22 cellular contexts compared by ENCODE assay signal in genomic region chr16:11301645-11302513, GRCh38. TPM values are rescaled to one million over a fixed set of nuclear protein-coding genes. Genes with fewer than 3 reads are reported as not detected.
DNase-seq lines count a peak whose midpoint lies in the region; ATAC-seq, FAIRE-seq and TF ChIP-seq lines count a peak whose summit lies in the region.
"Had no signal": no experiment of that assay in that cellular context is flagged by ENCODE, and none has a peak within 500 bp of the region (broad histone marks: within the 10 kb centered on the region; RNA-seq: fewer than 3 reads in every experiment).

No MANE protein-coding gene starts in this region.

- in situ Hi-C loops in HepG2 (cut with HindIII; ENCODE audit: extremely low pct_ligation_motif_present, low pct_unique_long_range_greater_than_20kb): no loop called here

- POLR2A ChIA-PET in HepG2 (lab: Yijun Ruan, JAX): interaction anchor here (1.9 to 2.7 kb wide), 2 partner anchors 22 to 46 kb away, joined by 5 to 6 read pairs; partner anchors contain the start of gene SOCS1

- no peak for ATAC-seq in HepG2
- no peak for ATAC-seq in right lobe of liver
- ATAC-seq in HG03460 (IDR thresholded peaks at IDR 0.05; ENCODE audit: unreplicated experiment): no peak
- ATAC-seq: activated CD8-positive, alpha-beta T cell treated with anti-CD3 and anti-CD28 coated beads, Interleukin-2, amount 10 ng/mL, durations not matched to agents 7 days and 5 days; activated T-cell treated with anti-CD3 and anti-CD28 coated beads, Interleukin-2, amount 50 U/mL, for 72 hours; left lobe of liver; mucosa of descending colon had no signal

- H3K9ac ChIP-seq in HepG2 (ENCODE audit: insufficient read depth, low read depth, low read length): no peak overlapping the region

- H4K20me1 ChIP-seq in HepG2 (ENCODE audit: insufficient read depth, low read length) (no peaks in the 10 kb centered on the region), hepatocyte (ENCODE audit: insufficient read depth, poor library complexity, severe bottlenecking) (no peaks in the 10 kb centered on the region)

- no TSS peak for BruUV-seq in HepG2 (replicated peaks; lab: Mats Ljungman, UMichigan)

- TF ChIP-seq CTCF in HepG2 (CRISPR knock-in tag; IDR thresholded peaks at IDR 0.05): no peak
- TF ChIP-seq CTCF in right lobe of liver (IDR thresholded peaks at IDR 0.05): no peak
- TF ChIP-seq CTCF in hepatocyte (IDR thresholded peaks at IDR 0.05; ENCODE audit: poor library complexity): no peak

- TF ChIP-seq RAD21 in HepG2 (CRISPR knock-in tag; IDR thresholded peaks at IDR 0.05): no peak

- H3K9me2 ChIP-seq in hepatocyte (replicated peaks; ENCODE audit: insufficient read depth): no peaks in the 10 kb centered on the region

- no peak for DNase-seq in HepG2 (ENCODE audit: low spot score)
- no peak for DNase-seq in right lobe of liver
- DNase-seq in hepatocyte (ENCODE audit: low spot score): no peak
- DNase-seq in cerebellar cortex (ENCODE audit: low spot score): no peak
- DNase-seq in OCI-M2 (lab: John Stamatoyannopoulos, UW; ENCODE audit: unreplicated experiment): no peak
- DNase-seq: activated CD8-positive, alpha-beta T cell treated with anti-CD3 and anti-CD28 coated beads, Interleukin-2, amount 10 ng/mL, durations not matched to agents 7 days and 5 days; activated T-cell treated with anti-CD3 and anti-CD28 coated beads, Interleukin-2, amount 50 U/mL, for 72 hours; GF-D8; mucosa of descending colon; MV-4-11; NCI-H1930; NCI-H526; retina; SIG-M5 had no signal

- peaks cover 81% of the 10 kb centered on the region for H3K4me1 ChIP-seq in HepG2 (ENCODE audit: insufficient read depth, low read length)
- H3K4me1 ChIP-seq in right lobe of liver: peaks cover 0 to 15% (median 4%) of the 10 kb centered on the region in 4 donors
- H3K4me1 ChIP-seq in hepatocyte (ENCODE audit: insufficient read depth): peaks cover 30% of the 10 kb centered on the region

- H3K9me3 ChIP-seq in HepG2 (ENCODE audit: low read length): no peaks in the 10 kb centered on the region
- H3K9me3 ChIP-seq in right lobe of liver: no peaks in the 10 kb centered on the region
- no peaks in the 10 kb centered on the region for H3K9me3 ChIP-seq in hepatocyte (ENCODE audit: low read depth)
- H3K9me3 ChIP-seq: mucosa of descending colon, tibial nerve had no signal

- FAIRE-seq in HepG2 (lab: Jason Lieb, UNC): no peak
- FAIRE-seq: GM12891 had no signal

- H3K4me3 ChIP-seq in HepG2 (replicated peaks in 1 of 3; ENCODE audit: insufficient read depth in 1 of 3, low read depth in 2 of 3, low read length in 3 of 3) (no peak overlapping the region), right lobe of liver (no peak overlapping the region), hepatocyte (no peak overlapping the region)
- H3K4me3 ChIP-seq: mucosa of descending colon, tibial nerve had no signal

- no peaks in the 10 kb centered on the region for H3K79me2 ChIP-seq in HepG2 (ENCODE audit: insufficient read depth, low read length)
- H3K79me2 ChIP-seq in hepatocyte: no peaks in the 10 kb centered on the region

- CTCF ChIA-PET in HepG2 (lab: Yijun Ruan, JAX; ENCODE audit: low intra/inter-chr PET ratio, low total read pairs): no interaction called here

- H3K36me3 ChIP-seq in HepG2 (replicated peaks in 1 of 2; ENCODE audit: control insufficient read depth in 1 of 2, insufficient read depth in 2 of 2, low read length in 2 of 2): no peaks in the 10 kb centered on the region
- H3K36me3 ChIP-seq in right lobe of liver: no peaks in the 10 kb centered on the region
- no peaks in the 10 kb centered on the region for H3K36me3 ChIP-seq in hepatocyte (replicated peaks; ENCODE audit: insufficient read depth, low read depth)
- H3K36me3 ChIP-seq: tibial nerve had no signal

- WGBS in HepG2 (ENCODE audit: low lambda C conversion rate): 26% methylated on average over 4 of the region's 4 CpGs
- WGBS in right lobe of liver (ENCODE audit: insufficient coverage, low coverage, low lambda C conversion rate, missing lambda C conversion rate): 83% methylated on average over 4 of the region's 4 CpGs
- 90% methylated on average over 4 of the region's 4 CpGs for WGBS in hepatocyte (ENCODE audit: low lambda C conversion rate, missing lambda C conversion rate)

- no peak overlapping the region for H2AFZ ChIP-seq in HepG2 (ENCODE audit: low read length)
- no peak overlapping the region for H2AFZ ChIP-seq in hepatocyte

- TF ChIP-seq POLR2A in HepG2 (IDR thresholded peaks at IDR 0.05; ENCODE audit: insufficient read depth in 1 of 2, low read depth in 2 of 2, low read length in 2 of 2) (no peak), right lobe of liver (IDR thresholded peaks at IDR 0.05) (no peak)

- H3K4me2 ChIP-seq in HepG2 (ENCODE audit: low read depth, low read length): no peak overlapping the region
- no peak overlapping the region for H3K4me2 ChIP-seq in hepatocyte

- H3K27me3 ChIP-seq in HepG2 (ENCODE audit: control insufficient read depth in 1 of 2, insufficient read depth in 2 of 2, low read length in 2 of 2): no peaks in the 10 kb centered on the region
- no peaks in the 10 kb centered on the region for H3K27me3 ChIP-seq in right lobe of liver
- no peaks in the 10 kb centered on the region for H3K27me3 ChIP-seq in hepatocyte
- H3K27me3 ChIP-seq: tibial nerve had no signal

- TF ChIP-seq EP300 in HepG2 (IDR thresholded peaks at IDR 0.05; ENCODE audit: low read depth in 2 of 2, low read length in 2 of 2): no peak
- TF ChIP-seq EP300 in HepG2 (CRISPR knock-in tag; IDR thresholded peaks at IDR 0.05; ENCODE audit: borderline replicate concordance): no peak

- no peak overlapping the region for H3K27ac ChIP-seq in HepG2 (ENCODE audit: extremely low read length, insufficient read depth, low read length)
- no peak overlapping the region for H3K27ac ChIP-seq in right lobe of liver
- H3K27ac ChIP-seq in hepatocyte: peak overlapping the region; percentile 1
- H3K27ac ChIP-seq: C4-2B, tibial nerve had no signal

- intact Hi-C loops in HepG2 (cut with micrococcal nuclease; ENCODE audit: unreplicated experiment): no loop called here
- intact Hi-C loops in right lobe of liver (cut with DNase I): no loop called here

RNA-seq across cellular contexts. Expression of gene PRM1, which starts 20.7 kb away (rescaled TPM):
- total RNA-seq in HepG2 (2016; rRNA removed; fragmentation: Illumina TruSeq; extraction: Trizol) (not detected in 2 replicates), right lobe of liver (not detected), hepatocyte (not detected in 2 replicates)
- total RNA-seq in HepG2 (2016; cell fraction: cytosol; rRNA removed; fragmentation: Illumina TruSeq; extraction: Trizol; ENCODE audit: low read depth): not detected in 2 replicates
- total RNA-seq in HepG2 (2016; cell fraction: insoluble cytoplasmic fraction; rRNA removed; fragmentation: Illumina TruSeq; extraction: Trizol): not detected in 2 replicates
- total RNA-seq in HepG2 (2016; cell fraction: membrane; rRNA removed; fragmentation: Illumina TruSeq; extraction: Trizol): not detected in 2 replicates
- total RNA-seq in HepG2 (2016; cell fraction: nucleus; rRNA removed; fragmentation: Illumina TruSeq; extraction: Trizol): not detected in 2 replicates
- polyA plus RNA-seq in HepG2 (2011; rRNA removed) (not detected in 2 replicates), hepatocyte (not detected in 2 replicates)
- 0.44 TPM in 1 of 2 replicates, not detected in the other for polyA plus RNA-seq in HepG2 (2011; cell fraction: cytosol; rRNA removed)
- polyA plus RNA-seq in HepG2 (2011; cell fraction: nucleus; rRNA removed): not detected in 2 replicates
- not detected in 2 replicates for polyA plus RNA-seq in HepG2 (2012)
- not detected in 2 replicates for polyA plus RNA-seq in HepG2 (2016; cell fraction: cytosol; fragmentation: Illumina TruSeq; extraction: Trizol; ENCODE audit: low read depth)
- polyA plus RNA-seq in HepG2 (2016; cell fraction: insoluble cytoplasmic fraction; fragmentation: Illumina TruSeq; extraction: Trizol; ENCODE audit: low read depth): not detected in 2 replicates
- polyA plus RNA-seq in HepG2 (2016; cell fraction: membrane; fragmentation: Illumina TruSeq; extraction: Trizol; ENCODE audit: low read depth): not detected in 2 replicates
- polyA plus RNA-seq in HepG2 (2016; cell fraction: nucleus; fragmentation: Illumina TruSeq; extraction: Trizol; ENCODE audit: insufficient read depth, low read depth): not detected in 2 replicates
- not detected in 2 replicates for polyA minus RNA-seq in HepG2 (2011; rRNA and poly(A)+ RNA removed; ENCODE audit: low replicate concordance)
- not detected in 2 replicates for polyA minus RNA-seq in HepG2 (2011; cell fraction: cytosol; rRNA and poly(A)+ RNA removed)
- polyA minus RNA-seq in HepG2 (2011; cell fraction: nucleus; rRNA and poly(A)+ RNA removed): not detected in 2 replicates
- total RNA-seq: activated CD8-positive, alpha-beta T cell treated with anti-CD3 and anti-CD28 coated beads, Interleukin-2, amount 10 ng/mL, durations not matched to agents 7 days and 5 days; activated T-cell treated with anti-CD3 and anti-CD28 coated beads, Interleukin-2, amount 50 U/mL, for 72 hours; glomerular endothelial cell; left lobe of liver; mucosa of descending colon; T-helper 1 cell treated with Interleukin-12 subunit alpha and Interleukin-12 subunit beta and Interleukin-4 antibody, amounts not matched to agents 30 ng/mL and 1 ng/mL, for 36 hours; tibial nerve had no signal
- polyA plus RNA-seq: esophagus had no signal

RNA-seq across cellular contexts. Expression of gene PRM2, which starts 25.6 kb away (rescaled TPM):
- total RNA-seq in HepG2 (2016; rRNA removed; fragmentation: Illumina TruSeq; extraction: Trizol): not detected in 2 replicates
- 0.61 TPM in 1 of 2 replicates, not detected in the other for total RNA-seq in HepG2 (2016; cell fraction: cytosol; rRNA removed; fragmentation: Illumina TruSeq; extraction: Trizol; ENCODE audit: low read depth)
- total RNA-seq in HepG2 (2016; cell fraction: insoluble cytoplasmic fraction; rRNA removed; fragmentation: Illumina TruSeq; extraction: Trizol): not detected in 2 replicates
- total RNA-seq in HepG2 (2016; cell fraction: membrane; rRNA removed; fragmentation: Illumina TruSeq; extraction: Trizol): 0.28 and 0.52 TPM in 2 replicates
- not detected in 2 replicates for total RNA-seq in HepG2 (2016; cell fraction: nucleus; rRNA removed; fragmentation: Illumina TruSeq; extraction: Trizol)
- polyA plus RNA-seq in HepG2 (2011; rRNA removed): 0.54 TPM in 1 of 2 replicates, not detected in the other
- polyA plus RNA-seq in HepG2 (2011; cell fraction: cytosol; rRNA removed): 0.19 and 0.26 TPM in 2 replicates
- polyA plus RNA-seq in HepG2 (2011; cell fraction: nucleus; rRNA removed): not detected in 2 replicates
- polyA plus RNA-seq in HepG2 (2012): not detected in 2 replicates
- polyA plus RNA-seq in HepG2 (2016; cell fraction: cytosol; fragmentation: Illumina TruSeq; extraction: Trizol; ENCODE audit: low read depth): 1.6 and 2.0 TPM in 2 replicates
- 0.56 TPM in 1 of 2 replicates, not detected in the other for polyA plus RNA-seq in HepG2 (2016; cell fraction: insoluble cytoplasmic fraction; fragmentation: Illumina TruSeq; extraction: Trizol; ENCODE audit: low read depth)
- polyA plus RNA-seq in HepG2 (2016; cell fraction: membrane; fragmentation: Illumina TruSeq; extraction: Trizol; ENCODE audit: low read depth): 0.55 and 0.73 TPM in 2 replicates
- polyA plus RNA-seq in HepG2 (2016; cell fraction: nucleus; fragmentation: Illumina TruSeq; extraction: Trizol; ENCODE audit: insufficient read depth, low read depth): not detected in 2 replicates
- polyA minus RNA-seq in HepG2 (2011; rRNA and poly(A)+ RNA removed; ENCODE audit: low replicate concordance): not detected in 2 replicates
- polyA minus RNA-seq in HepG2 (2011; cell fraction: cytosol; rRNA and poly(A)+ RNA removed): not detected in 2 replicates
- polyA minus RNA-seq in HepG2 (2011; cell fraction: nucleus; rRNA and poly(A)+ RNA removed): not detected in 2 replicates
- not detected for total RNA-seq in right lobe of liver
- not detected in 2 replicates for total RNA-seq in hepatocyte
- not detected in 2 replicates for polyA plus RNA-seq in hepatocyte
- total RNA-seq: activated CD8-positive, alpha-beta T cell treated with anti-CD3 and anti-CD28 coated beads, Interleukin-2, amount 10 ng/mL, durations not matched to agents 7 days and 5 days; activated T-cell treated with anti-CD3 and anti-CD28 coated beads, Interleukin-2, amount 50 U/mL, for 72 hours; glomerular endothelial cell; left lobe of liver; mucosa of descending colon; T-helper 1 cell treated with Interleukin-12 subunit alpha and Interleukin-12 subunit beta and Interleukin-4 antibody, amounts not matched to agents 30 ng/mL and 1 ng/mL, for 36 hours; tibial nerve had no signal
- polyA plus RNA-seq: esophagus had no signal

RNA-seq across cellular contexts. Expression of gene PRM3, which starts 28.4 kb away (rescaled TPM):
- total RNA-seq in HepG2 (2016; rRNA removed; fragmentation: Illumina TruSeq; extraction: Trizol): not detected in 2 replicates
- not detected in 2 replicates for total RNA-seq in HepG2 (2016; cell fraction: cytosol; rRNA removed; fragmentation: Illumina TruSeq; extraction: Trizol; ENCODE audit: low read depth)
- total RNA-seq in HepG2 (2016; cell fraction: insoluble cytoplasmic fraction; rRNA removed; fragmentation: Illumina TruSeq; extraction: Trizol): not detected in 2 replicates
- total RNA-seq in HepG2 (2016; cell fraction: membrane; rRNA removed; fragmentation: Illumina TruSeq; extraction: Trizol): not detected in 2 replicates
- not detected in 2 replicates for total RNA-seq in HepG2 (2016; cell fraction: nucleus; rRNA removed; fragmentation: Illumina TruSeq; extraction: Trizol)
- not detected in 2 replicates for polyA plus RNA-seq in HepG2 (2011; rRNA removed)
- polyA plus RNA-seq in HepG2 (2011; cell fraction: cytosol; rRNA removed): not detected in 2 replicates
- polyA plus RNA-seq in HepG2 (2011; cell fraction: nucleus; rRNA removed): not detected in 2 replicates
- polyA plus RNA-seq in HepG2 (2012): not detected in 2 replicates
- polyA plus RNA-seq in HepG2 (2016; cell fraction: cytosol; fragmentation: Illumina TruSeq; extraction: Trizol; ENCODE audit: low read depth): not detected in 2 replicates
- not detected in 2 replicates for polyA plus RNA-seq in HepG2 (2016; cell fraction: insoluble cytoplasmic fraction; fragmentation: Illumina TruSeq; extraction: Trizol; ENCODE audit: low read depth)
- polyA plus RNA-seq in HepG2 (2016; cell fraction: membrane; fragmentation: Illumina TruSeq; extraction: Trizol; ENCODE audit: low read depth): not detected in 2 replicates
- not detected in 2 replicates for polyA plus RNA-seq in HepG2 (2016; cell fraction: nucleus; fragmentation: Illumina TruSeq; extraction: Trizol; ENCODE audit: insufficient read depth, low read depth)
- polyA minus RNA-seq in HepG2 (2011; rRNA and poly(A)+ RNA removed; ENCODE audit: low replicate concordance): not detected in 2 replicates
- polyA minus RNA-seq in HepG2 (2011; cell fraction: cytosol; rRNA and poly(A)+ RNA removed): not detected in 2 replicates
- 2.8 TPM in 1 of 2 replicates, not detected in the other for polyA minus RNA-seq in HepG2 (2011; cell fraction: nucleus; rRNA and poly(A)+ RNA removed)
- total RNA-seq in right lobe of liver: not detected
- total RNA-seq in hepatocyte: not detected in 2 replicates
- polyA plus RNA-seq in hepatocyte: not detected in 2 replicates
- total RNA-seq: activated CD8-positive, alpha-beta T cell treated with anti-CD3 and anti-CD28 coated beads, Interleukin-2, amount 10 ng/mL, durations not matched to agents 7 days and 5 days; activated T-cell treated with anti-CD3 and anti-CD28 coated beads, Interleukin-2, amount 50 U/mL, for 72 hours; glomerular endothelial cell; left lobe of liver; mucosa of descending colon; T-helper 1 cell treated with Interleukin-12 subunit alpha and Interleukin-12 subunit beta and Interleukin-4 antibody, amounts not matched to agents 30 ng/mL and 1 ng/mL, for 36 hours; tibial nerve had no signal
- polyA plus RNA-seq: esophagus had no signal

RNA-seq across cellular contexts. Expression of gene TNP2, which starts 32.8 kb away (rescaled TPM):
- not detected in 2 replicates for total RNA-seq in HepG2 (2016; rRNA removed; fragmentation: Illumina TruSeq; extraction: Trizol)
- total RNA-seq in HepG2 (2016; cell fraction: cytosol; rRNA removed; fragmentation: Illumina TruSeq; extraction: Trizol; ENCODE audit: low read depth): not detected in 2 replicates
- total RNA-seq in HepG2 (2016; cell fraction: insoluble cytoplasmic fraction; rRNA removed; fragmentation: Illumina TruSeq; extraction: Trizol): not detected in 2 replicates
- not detected in 2 replicates for total RNA-seq in HepG2 (2016; cell fraction: membrane; rRNA removed; fragmentation: Illumina TruSeq; extraction: Trizol)
- not detected in 2 replicates for total RNA-seq in HepG2 (2016; cell fraction: nucleus; rRNA removed; fragmentation: Illumina TruSeq; extraction: Trizol)
- not detected in 2 replicates for polyA plus RNA-seq in HepG2 (2011; rRNA removed)
- not detected in 2 replicates for polyA plus RNA-seq in HepG2 (2011; cell fraction: cytosol; rRNA removed)
- polyA plus RNA-seq in HepG2 (2011; cell fraction: nucleus; rRNA removed): not detected in 2 replicates
- polyA plus RNA-seq in HepG2 (2012): not detected in 2 replicates
- not detected in 2 replicates for polyA plus RNA-seq in HepG2 (2016; cell fraction: cytosol; fragmentation: Illumina TruSeq; extraction: Trizol; ENCODE audit: low read depth)
- polyA plus RNA-seq in HepG2 (2016; cell fraction: insoluble cytoplasmic fraction; fragmentation: Illumina TruSeq; extraction: Trizol; ENCODE audit: low read depth): not detected in 2 replicates
- polyA plus RNA-seq in HepG2 (2016; cell fraction: membrane; fragmentation: Illumina TruSeq; extraction: Trizol; ENCODE audit: low read depth): not detected in 2 replicates
- polyA plus RNA-seq in HepG2 (2016; cell fraction: nucleus; fragmentation: Illumina TruSeq; extraction: Trizol; ENCODE audit: insufficient read depth, low read depth): not detected in 2 replicates
- not detected in 2 replicates for polyA minus RNA-seq in HepG2 (2011; rRNA and poly(A)+ RNA removed; ENCODE audit: low replicate concordance)
- not detected in 2 replicates for polyA minus RNA-seq in HepG2 (2011; cell fraction: cytosol; rRNA and poly(A)+ RNA removed)
- polyA minus RNA-seq in HepG2 (2011; cell fraction: nucleus; rRNA and poly(A)+ RNA removed): not detected in 2 replicates
- not detected for total RNA-seq in right lobe of liver
- not detected in 2 replicates for total RNA-seq in hepatocyte
- polyA plus RNA-seq in hepatocyte: not detected in 2 replicates
- total RNA-seq: activated CD8-positive, alpha-beta T cell treated with anti-CD3 and anti-CD28 coated beads, Interleukin-2, amount 10 ng/mL, durations not matched to agents 7 days and 5 days; activated T-cell treated with anti-CD3 and anti-CD28 coated beads, Interleukin-2, amount 50 U/mL, for 72 hours; glomerular endothelial cell; left lobe of liver; mucosa of descending colon; T-helper 1 cell treated with Interleukin-12 subunit alpha and Interleukin-12 subunit beta and Interleukin-4 antibody, amounts not matched to agents 30 ng/mL and 1 ng/mL, for 36 hours; tibial nerve had no signal
- polyA plus RNA-seq: esophagus had no signal

RNA-seq across cellular contexts. Expression of gene RMI2, which starts 43.4 kb away (rescaled TPM):
- total RNA-seq in HepG2 (2016; rRNA removed; fragmentation: Illumina TruSeq; extraction: Trizol): 55.7 and 65.3 TPM in 2 replicates
- 8.6 and 11.0 TPM in 2 replicates for total RNA-seq in HepG2 (2016; cell fraction: cytosol; rRNA removed; fragmentation: Illumina TruSeq; extraction: Trizol; ENCODE audit: low read depth)
- total RNA-seq in HepG2 (2016; cell fraction: insoluble cytoplasmic fraction; rRNA removed; fragmentation: Illumina TruSeq; extraction: Trizol): 51.5 and 55.7 TPM in 2 replicates
- total RNA-seq in HepG2 (2016; cell fraction: membrane; rRNA removed; fragmentation: Illumina TruSeq; extraction: Trizol): 28.4 and 29.3 TPM in 2 replicates
- 23.6 and 25.7 TPM in 2 replicates for total RNA-seq in HepG2 (2016; cell fraction: nucleus; rRNA removed; fragmentation: Illumina TruSeq; extraction: Trizol)
- 15.3 and 24.5 TPM in 2 replicates for polyA plus RNA-seq in HepG2 (2011; rRNA removed)
- 18.8 and 22.1 TPM in 2 replicates for polyA plus RNA-seq in HepG2 (2011; cell fraction: cytosol; rRNA removed)
- 10.4 and 11.9 TPM in 2 replicates for polyA plus RNA-seq in HepG2 (2011; cell fraction: nucleus; rRNA removed)
- polyA plus RNA-seq in HepG2 (2012): 19.5 and 50.3 TPM in 2 replicates
- polyA plus RNA-seq in HepG2 (2016; cell fraction: cytosol; fragmentation: Illumina TruSeq; extraction: Trizol; ENCODE audit: low read depth): 10.8 and 11.1 TPM in 2 replicates
- polyA plus RNA-seq in HepG2 (2016; cell fraction: insoluble cytoplasmic fraction; fragmentation: Illumina TruSeq; extraction: Trizol; ENCODE audit: low read depth): 90.6 and 102 TPM in 2 replicates
- 27.3 and 29.2 TPM in 2 replicates for polyA plus RNA-seq in HepG2 (2016; cell fraction: membrane; fragmentation: Illumina TruSeq; extraction: Trizol; ENCODE audit: low read depth)
- polyA plus RNA-seq in HepG2 (2016; cell fraction: nucleus; fragmentation: Illumina TruSeq; extraction: Trizol; ENCODE audit: insufficient read depth, low read depth): 54.0 and 54.7 TPM in 2 replicates
- 9.1 and 22.0 TPM in 2 replicates for polyA minus RNA-seq in HepG2 (2011; rRNA and poly(A)+ RNA removed; ENCODE audit: low replicate concordance)
- polyA minus RNA-seq in HepG2 (2011; cell fraction: cytosol; rRNA and poly(A)+ RNA removed): 12.6 and 15.4 TPM in 2 replicates
- 8.4 and 8.7 TPM in 2 replicates for polyA minus RNA-seq in HepG2 (2011; cell fraction: nucleus; rRNA and poly(A)+ RNA removed)
- 1 to 10 TPM in 3 of 6 experiments, under 1 TPM in 3; 0.37 to 2.9 (median 1.0) TPM for total RNA-seq in right lobe of liver
- total RNA-seq in hepatocyte: 6.7 and 9.8 TPM in 2 replicates
- 11.4 and 16.1 TPM in 2 replicates for polyA plus RNA-seq in hepatocyte
